In genomic region chr7:144436500-144436899, GRCh38 we compare ENCODE assay signal across 25 cellular contexts. TPM values are rescaled to one million over a fixed set of nuclear protein-coding genes. Genes with fewer than 3 reads are reported as not detected.
DNase-seq lines count a peak whose midpoint lies in the region; ATAC-seq, FAIRE-seq and TF ChIP-seq lines count a peak whose summit lies in the region.
"Had no signal": no experiment of that assay in that cellular context is flagged by ENCODE, and none has a peak within 500 bp of the region (broad histone marks: within the 10 kb centered on the region; RNA-seq: fewer than 3 reads in every experiment).

No MANE protein-coding gene starts in this region.

- POLR2A ChIA-PET in HepG2 (lab: Yijun Ruan, JAX): no interaction called here

- H3K4me1 Mint-ChIP-seq in activated CD4-positive, alpha-beta T cell treated with anti-CD3 and anti-CD28 coated beads, Interleukin-2, amount 10 ng/mL, durations not matched to agents 24 days and 14 days: no peaks in the 10 kb centered on the region
- H3K4me1 Mint-ChIP-seq: CD4-positive, alpha-beta memory T cell had no signal

- DNase-seq in HepG2 (ENCODE audit: low spot score): peak; percentile 49
- no peak for DNase-seq in right lobe of liver
- peak; percentile 23 for DNase-seq in renal cortical epithelial cell (ENCODE audit: low read depth)
- DNase-seq in RPMI8226: no peak
- DNase-seq in activated CD4-positive, alpha-beta T cell treated with anti-CD3 and anti-CD28 coated beads, Interleukin-2, amount 10 ng/mL, durations not matched to agents 24 days and 14 days: no peak
- DNase-seq: 8988T; ACHN; C1 segment of cervical spinal cord; Calu3; CD4-positive, alpha-beta memory T cell; COR-L47; DMS53; DMS79 treated with DMSO at 0.1 percent for 48 hours; GF-D8; GOT3; HFFc6 had no signal

- H3K36me3 Mint-ChIP-seq in activated CD4-positive, alpha-beta T cell treated with anti-CD3 and anti-CD28 coated beads, Interleukin-2, amount 10 ng/mL, durations not matched to agents 24 days and 14 days (ENCODE audit: low read depth): no peaks in the 10 kb centered on the region
- H3K36me3 Mint-ChIP-seq: CD4-positive, alpha-beta memory T cell had no signal

- no peaks in the 10 kb centered on the region for H3K79me2 ChIP-seq in HepG2 (ENCODE audit: insufficient read depth, low read length)

- TF ChIP-seq EP300 in HepG2 (IDR thresholded peaks at IDR 0.05; ENCODE audit: low read depth in 2 of 2, low read length in 2 of 2) (no peak), HepG2 (CRISPR knock-in tag; IDR thresholded peaks at IDR 0.05; ENCODE audit: borderline replicate concordance) (no peak)

- H3K4me1 ChIP-seq in HepG2 (ENCODE audit: insufficient read depth, low read length) (peaks cover 22% of the 10 kb centered on the region), right lobe of liver (no peaks in the 10 kb centered on the region)
- H3K4me1 ChIP-seq: A549, HAP-1 had no signal

- TF ChIP-seq POLR2A in HepG2 (IDR thresholded peaks at IDR 0.05; ENCODE audit: insufficient read depth in 1 of 2, low read depth in 2 of 2, low read length in 2 of 2) (no peak), right lobe of liver (IDR thresholded peaks at IDR 0.05) (no peak)

- no peaks in the 10 kb centered on the region for H3K27me3 Mint-ChIP-seq in activated CD4-positive, alpha-beta T cell treated with anti-CD3 and anti-CD28 coated beads, Interleukin-2, amount 10 ng/mL, durations not matched to agents 24 days and 14 days

- no peak overlapping the region for H3K9ac ChIP-seq in HepG2 (ENCODE audit: insufficient read depth, low read depth, low read length)

- FAIRE-seq in HepG2 (lab: Jason Lieb, UNC): no peak
- FAIRE-seq: A549, GM12891, GM18507, H54 had no signal

- no peak overlapping the region for H3K27ac Mint-ChIP-seq in activated CD4-positive, alpha-beta T cell treated with anti-CD3 and anti-CD28 coated beads, Interleukin-2, amount 10 ng/mL, durations not matched to agents 24 days and 14 days
- H3K27ac Mint-ChIP-seq: CD4-positive, alpha-beta memory T cell; HFFc6 had no signal

- no peak for TF ChIP-seq RAD21 in HepG2 (CRISPR knock-in tag; IDR thresholded peaks at IDR 0.05)

- ATAC-seq in HepG2 (peak; percentile 65), right lobe of liver (no peak)

- H3K36me3 ChIP-seq in HepG2 (replicated peaks in 1 of 2; ENCODE audit: control insufficient read depth in 1 of 2, insufficient read depth in 2 of 2, low read length in 2 of 2) (no peaks in the 10 kb centered on the region), right lobe of liver (no peaks in the 10 kb centered on the region)
- H3K36me3 ChIP-seq: HAP-1 had no signal

- no TSS peak for BruUV-seq in HepG2 (replicated peaks; lab: Mats Ljungman, UMichigan)

- H3K4me3 ChIP-seq in HepG2 (replicated peaks in 1 of 3; ENCODE audit: insufficient read depth in 1 of 3, low read depth in 2 of 3, low read length in 3 of 3): no peak overlapping the region
- no peak overlapping the region for H3K4me3 ChIP-seq in right lobe of liver
- H3K4me3 ChIP-seq: A549, HAP-1 had no signal

- CTCF ChIA-PET in HepG2 (lab: Yijun Ruan, JAX; ENCODE audit: low intra/inter-chr PET ratio, low total read pairs): no interaction called here

- no peaks in the 10 kb centered on the region for H3K9me3 ChIP-seq in HepG2 (ENCODE audit: low read length)
- no peaks in the 10 kb centered on the region for H3K9me3 ChIP-seq in right lobe of liver
- H3K9me3 ChIP-seq: A549, HAP-1 had no signal

- H3K27ac ChIP-seq in HepG2 (ENCODE audit: extremely low read length, insufficient read depth, low read length) (no peak overlapping the region), right lobe of liver (no peak overlapping the region), angular gyrus (ENCODE audit: low read depth, low read length) (peak overlapping the region; percentile 32)
- H3K27ac ChIP-seq: A549 had no signal

- intact Hi-C loops in HepG2 (cut with micrococcal nuclease; ENCODE audit: unreplicated experiment) (no loop called here), right lobe of liver (cut with DNase I) (no loop called here)
- intact Hi-C loops in activated CD4-positive, alpha-beta T cell treated with anti-CD3 and anti-CD28 coated beads, Interleukin-2, amount 10 ng/mL, durations not matched to agents 24 days and 14 days (cut with micrococcal nuclease): no loop called here

- 0 out of 2 replicates have a peak overlapping the region, but pooled peaks have one; percentile 10 for H3K4me2 ChIP-seq in HepG2 (ENCODE audit: low read depth, low read length)
- H3K4me2 ChIP-seq: A549 had no signal

- TF ChIP-seq CTCF in HepG2 (CRISPR knock-in tag; IDR thresholded peaks at IDR 0.05): no peak
- TF ChIP-seq CTCF in right lobe of liver (IDR thresholded peaks at IDR 0.05): no peak

- in situ Hi-C loops in HepG2 (cut with HindIII; ENCODE audit: extremely low pct_ligation_motif_present, low pct_unique_long_range_greater_than_20kb): no loop called here

- H3K4me3 Mint-ChIP-seq in activated CD4-positive, alpha-beta T cell treated with anti-CD3 and anti-CD28 coated beads, Interleukin-2, amount 10 ng/mL, durations not matched to agents 24 days and 14 days: no peak overlapping the region
- H3K4me3 Mint-ChIP-seq: CD4-positive, alpha-beta memory T cell; HFFc6 had no signal

- WGBS in HepG2 (ENCODE audit: low lambda C conversion rate): 3% methylated on average over 9 of the region's 9 CpGs
- WGBS in right lobe of liver (ENCODE audit: insufficient coverage, low coverage, low lambda C conversion rate, missing lambda C conversion rate): 32% methylated on average over 9 of the region's 9 CpGs

- H3K27me3 ChIP-seq in HepG2 (ENCODE audit: control insufficient read depth in 1 of 2, insufficient read depth in 2 of 2, low read length in 2 of 2) (no peaks in the 10 kb centered on the region), right lobe of liver (no peaks in the 10 kb centered on the region)

- no peak overlapping the region for H2AFZ ChIP-seq in HepG2 (ENCODE audit: low read length)

- no peaks in the 10 kb centered on the region for H3K9me3 Mint-ChIP-seq in activated CD4-positive, alpha-beta T cell treated with anti-CD3 and anti-CD28 coated beads, Interleukin-2, amount 10 ng/mL, durations not matched to agents 24 days and 14 days

- no peaks in the 10 kb centered on the region for H4K20me1 ChIP-seq in HepG2 (ENCODE audit: insufficient read depth, low read length)

TF ChIP-seq in HepG2, 621 proteins besides CTCF, POLR2A, EP300 and RAD21 (continues in another document):
- TF ChIP-seq, protein P1, sequence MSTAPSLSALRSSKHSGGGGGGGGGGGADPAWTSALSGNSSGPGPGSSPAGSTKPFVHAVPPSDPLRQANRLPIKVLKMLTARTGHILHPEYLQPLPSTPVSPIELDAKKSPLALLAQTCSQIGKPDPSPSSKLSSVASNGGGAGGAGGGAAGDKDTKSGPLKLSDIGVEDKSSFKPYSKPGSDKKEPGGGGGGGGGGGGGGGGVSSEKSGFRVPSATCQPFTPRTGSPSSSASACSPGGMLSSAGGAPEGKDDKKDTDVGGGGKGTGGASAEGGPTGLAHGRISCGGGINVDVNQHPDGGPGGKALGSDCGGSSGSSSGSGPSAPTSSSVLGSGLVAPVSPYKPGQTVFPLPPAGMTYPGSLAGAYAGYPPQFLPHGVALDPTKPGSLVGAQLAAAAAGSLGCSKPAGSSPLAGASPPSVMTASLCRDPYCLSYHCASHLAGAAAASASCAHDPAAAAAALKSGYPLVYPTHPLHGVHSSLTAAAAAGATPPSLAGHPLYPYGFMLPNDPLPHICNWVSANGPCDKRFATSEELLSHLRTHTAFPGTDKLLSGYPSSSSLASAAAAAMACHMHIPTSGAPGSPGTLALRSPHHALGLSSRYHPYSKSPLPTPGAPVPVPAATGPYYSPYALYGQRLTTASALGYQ (CRISPR knock-in tag; IDR thresholded peaks at IDR 0.05): no peak
- TF ChIP-seq CEBPG (CRISPR knock-in tag; IDR thresholded peaks at IDR 0.05) (0 out of 2 replicates have a peak, but pooled peaks have one; percentile 33), ZNF598 (CRISPR knock-in tag; IDR thresholded peaks at IDR 0.05; ENCODE audit: borderline replicate concordance) (no peak)

RNA-seq across cellular contexts. Expression of gene NOBOX, which starts 33.0 kb away (rescaled TPM):
- total RNA-seq in HepG2 (2016; rRNA removed; fragmentation: Illumina TruSeq; extraction: Trizol): not detected in 2 replicates
- total RNA-seq in HepG2 (2016; cell fraction: cytosol; rRNA removed; fragmentation: Illumina TruSeq; extraction: Trizol; ENCODE audit: low read depth): not detected in 2 replicates
- not detected in 2 replicates for total RNA-seq in HepG2 (2016; cell fraction: insoluble cytoplasmic fraction; rRNA removed; fragmentation: Illumina TruSeq; extraction: Trizol)
- total RNA-seq in HepG2 (2016; cell fraction: membrane; rRNA removed; fragmentation: Illumina TruSeq; extraction: Trizol): not detected in 2 replicates
- total RNA-seq in HepG2 (2016; cell fraction: nucleus; rRNA removed; fragmentation: Illumina TruSeq; extraction: Trizol): not detected in 2 replicates
- polyA plus RNA-seq in HepG2 (2011; rRNA removed): not detected in 2 replicates
- not detected in 2 replicates for polyA plus RNA-seq in HepG2 (2011; cell fraction: cytosol; rRNA removed)
- polyA plus RNA-seq in HepG2 (2011; cell fraction: nucleus; rRNA removed): not detected in 2 replicates
- polyA plus RNA-seq in HepG2 (2012): not detected in 2 replicates
- not detected in 2 replicates for polyA plus RNA-seq in HepG2 (2016; cell fraction: cytosol; fragmentation: Illumina TruSeq; extraction: Trizol; ENCODE audit: low read depth)
- not detected in 2 replicates for polyA plus RNA-seq in HepG2 (2016; cell fraction: insoluble cytoplasmic fraction; fragmentation: Illumina TruSeq; extraction: Trizol; ENCODE audit: low read depth)
- not detected in 2 replicates for polyA plus RNA-seq in HepG2 (2016; cell fraction: membrane; fragmentation: Illumina TruSeq; extraction: Trizol; ENCODE audit: low read depth)
- not detected in 2 replicates for polyA plus RNA-seq in HepG2 (2016; cell fraction: nucleus; fragmentation: Illumina TruSeq; extraction: Trizol; ENCODE audit: insufficient read depth, low read depth)
- not detected in 2 replicates for polyA minus RNA-seq in HepG2 (2011; rRNA and poly(A)+ RNA removed; ENCODE audit: low replicate concordance)
- not detected in 2 replicates for polyA minus RNA-seq in HepG2 (2011; cell fraction: cytosol; rRNA and poly(A)+ RNA removed)
- not detected in 2 replicates for polyA minus RNA-seq in HepG2 (2011; cell fraction: nucleus; rRNA and poly(A)+ RNA removed)
- total RNA-seq in right lobe of liver: not detected
- not detected in 2 replicates for total RNA-seq in renal cortical epithelial cell
- not detected in 2 replicates for total RNA-seq in activated CD4-positive, alpha-beta T cell treated with anti-CD3 and anti-CD28 coated beads, Interleukin-2, amount 10 ng/mL, durations not matched to agents 24 days and 14 days
- total RNA-seq: Calu3; CD4-positive, alpha-beta memory T cell; Daoy; G401; HFFc6 had no signal
- polyA plus RNA-seq: A549; BJ; CD4-positive, alpha-beta memory T cell had no signal

Comparison
In these comparisons a context has a peak if more than half of its experiments do, and no peak if none do; other contexts are left out.
1. DNase-seq: peak in HepG2 (single experiment) and renal cortical epithelial cell (single experiment); none in right lobe of liver (0 of 3), RPMI8226 (single experiment) and activated CD4-positive, alpha-beta T cell treated with anti-CD3 and anti-CD28 coated beads, Interleukin-2, amount 10 ng/mL, durations not matched to agents 24 days and 14 days (single experiment).